ENCODE assay signal across 8 cellular contexts in genomic region chr19:18701250-18701608, GRCh38. TPM values are rescaled to one million over a fixed set of nuclear protein-coding genes. Genes with fewer than 3 reads are reported as not detected.
DNase-seq lines count a peak whose midpoint lies in the region; ATAC-seq and TF ChIP-seq lines count a peak whose summit lies in the region.

No MANE protein-coding gene starts in this region.

- peak overlapping the region; percentile 83 for H3K4me3 Mint-ChIP-seq in stimulated activated memory B cell treated with anti-CD40 and anti-IgM and Interleukin-4, amounts not matched to agents 10 μg/mL and 1 μg/mL and 100 μg/mL, for 72 hours

- no peaks in the 10 kb centered on the region for H3K27me3 ChIP-seq in left ventricle myocardium inferior (ENCODE audit: low read depth)
- H3K27me3 ChIP-seq in esophagus squamous epithelium, result no peaks in the 10 kb centered on the region

- H3K27ac Mint-ChIP-seq in stimulated activated memory B cell treated with anti-CD40 and anti-IgM and Interleukin-4, amounts not matched to agents 10 μg/mL and 1 μg/mL and 100 μg/mL, for 72 hours, result peak overlapping the region; percentile 97

- DNase-seq in left ventricle myocardium inferior, result no peak
- DNase-seq in Right ventricle myocardium superior, result no peak
- DNase-seq in NCI-H524 treated with DMSO at 0.1 percent for 48 hours (lab: John Stamatoyannopoulos, UW), result peak; percentile 58
- no peak for DNase-seq in esophagus squamous epithelium (lab: John Stamatoyannopoulos, UW)
- no peak for DNase-seq in midbrain (lab: John Stamatoyannopoulos, UW)
- no peak for DNase-seq in hippocampal formation (lab: John Stamatoyannopoulos, UW)
- DNase-seq in DMS114 treated with DMSO at 0.1 percent for 48 hours (lab: John Stamatoyannopoulos, UW; ENCODE audit: unreplicated experiment), result no peak

- H3K4me3 ChIP-seq in left ventricle myocardium inferior, result peak overlapping the region; percentile 65
- peak overlapping the region; percentile 11 to 62 (median 46) for H3K4me3 ChIP-seq in esophagus squamous epithelium

- WGBS in esophagus squamous epithelium, 2 donors, result 6 to 7% methylated on average over 2 to 6 of the region's 7 CpGs

- peaks cover 49% of the 10 kb centered on the region for H3K4me1 Mint-ChIP-seq in stimulated activated memory B cell treated with anti-CD40 and anti-IgM and Interleukin-4, amounts not matched to agents 10 μg/mL and 1 μg/mL and 100 μg/mL, for 72 hours

- H3K4me1 ChIP-seq in left ventricle myocardium inferior (peaks cover 23% of the 10 kb centered on the region), esophagus squamous epithelium (peaks cover 16 to 44% (median 21%) of the 10 kb centered on the region in 3 donors)

- no peaks in the 10 kb centered on the region for H3K36me3 Mint-ChIP-seq in stimulated activated memory B cell treated with anti-CD40 and anti-IgM and Interleukin-4, amounts not matched to agents 10 μg/mL and 1 μg/mL and 100 μg/mL, for 72 hours

- intact Hi-C loops in left ventricle myocardium inferior (cut with micrococcal nuclease) (no loop called here), Right ventricle myocardium superior (cut with DNase I) (no loop called here), esophagus squamous epithelium (cut with DNase I) (no loop called here)

- no peak for ATAC-seq in Right ventricle myocardium superior (ENCODE audit: poor library complexity)
- ATAC-seq in stimulated activated memory B cell treated with anti-CD40 and anti-IgM and Interleukin-4, amounts not matched to agents 10 μg/mL and 1 μg/mL and 100 μg/mL, for 72 hours, result peak; percentile 37

- peak overlapping the region; percentile 79 for H3K27ac ChIP-seq in left ventricle myocardium inferior (replicated peaks)
- H3K27ac ChIP-seq in esophagus squamous epithelium, result peak overlapping the region in 3 of 4 donors; percentile 70 to 83 (median 82)

- H3K9me3 Mint-ChIP-seq in stimulated activated memory B cell treated with anti-CD40 and anti-IgM and Interleukin-4, amounts not matched to agents 10 μg/mL and 1 μg/mL and 100 μg/mL, for 72 hours, result no peaks in the 10 kb centered on the region

- H3K27me3 Mint-ChIP-seq in stimulated activated memory B cell treated with anti-CD40 and anti-IgM and Interleukin-4, amounts not matched to agents 10 μg/mL and 1 μg/mL and 100 μg/mL, for 72 hours, result no peaks in the 10 kb centered on the region

- H3K9me3 ChIP-seq in left ventricle myocardium inferior (replicated peaks), result no peaks in the 10 kb centered on the region
- H3K9me3 ChIP-seq in esophagus squamous epithelium, result no peaks in the 10 kb centered on the region

- no peak for TF ChIP-seq POLR2A in esophagus squamous epithelium (IDR thresholded peaks at IDR 0.05)

- H3K36me3 ChIP-seq in left ventricle myocardium inferior (no peaks in the 10 kb centered on the region), esophagus squamous epithelium (no peaks in the 10 kb centered on the region)

- no peak for TF ChIP-seq CTCF in left ventricle myocardium inferior (IDR thresholded peaks at IDR 0.05; ENCODE audit: borderline replicate concordance)
- no peak for TF ChIP-seq CTCF in esophagus squamous epithelium (IDR thresholded peaks at IDR 0.05)

RNA-seq across cellular contexts. Expression of gene CRTC1, which starts 17.7 kb away (rescaled TPM):
- total RNA-seq in left ventricle myocardium inferior (9.7 TPM), Right ventricle myocardium superior (9.1 TPM), esophagus squamous epithelium (1 to 10 TPM; 1.8 to 3.6 (median 2.1) TPM)
